8 cellular contexts compared by ENCODE assay signal in genomic region chr9:130445268-130445983, GRCh38. TPM values are rescaled to one million over a fixed set of nuclear protein-coding genes. Genes with fewer than 3 reads are reported as not detected.
A peak's percentile ranks its signal among the peaks of the same experiment; 100 is the strongest.
DNase-seq lines count a peak whose midpoint lies in the region; ATAC-seq, FAIRE-seq and TF ChIP-seq lines count a peak whose summit lies in the region.

No MANE protein-coding gene starts in this region.

- peak; percentile 6 to 13 for TF ChIP-seq POLR2A in adrenal gland (IDR thresholded peaks at IDR 0.05)
- no peak for TF ChIP-seq POLR2A in GM12891 (IDR thresholded peaks at IDR 0.05; ENCODE audit: low read depth, low read length)

- H3K36me3 Mint-ChIP-seq in activated CD4-positive, alpha-beta memory T cell treated with anti-CD3 and anti-CD28 coated beads for 36 hours: peaks cover 3% of the 10 kb centered on the region
- no peaks in the 10 kb centered on the region for H3K36me3 Mint-ChIP-seq in activated CD4-positive, alpha-beta memory T cell treated with anti-CD3 and anti-CD28 coated beads, Interleukin-2, amount 10 ng/mL, durations not matched to agents 7 days and 5 days (ENCODE audit: low read depth)
- H3K36me3 Mint-ChIP-seq in stimulated activated naive B cell treated with anti-CD40 and anti-IgM and Interleukin-4, amounts not matched to agents 10 μg/mL and 1 μg/mL and 100 μg/mL, for 72 hours: peaks cover 0 to 3% of the 10 kb centered on the region in 2 donors

- POLR2A ChIA-PET in activated CD4-positive, alpha-beta memory T cell treated with anti-CD3 and anti-CD28 coated beads for 36 hours (lab: Charles Lee): no interaction called here
- POLR2A ChIA-PET in activated CD4-positive, alpha-beta memory T cell treated with anti-CD3 and anti-CD28 coated beads, Interleukin-2, amount 10 ng/mL, durations not matched to agents 7 days and 5 days (lab: Charles Lee): no interaction called here

- H3K27me3 ChIP-seq in adrenal gland: no peaks in the 10 kb centered on the region

- peaks cover 9% of the 10 kb centered on the region for H3K4me1 Mint-ChIP-seq in activated CD4-positive, alpha-beta memory T cell treated with anti-CD3 and anti-CD28 coated beads for 36 hours (ENCODE audit: low read depth)
- H3K4me1 Mint-ChIP-seq in activated CD4-positive, alpha-beta memory T cell treated with anti-CD3 and anti-CD28 coated beads, Interleukin-2, amount 10 ng/mL, durations not matched to agents 7 days and 5 days: peaks cover 14% of the 10 kb centered on the region
- peaks cover 5 to 6% of the 10 kb centered on the region in 2 donors for H3K4me1 Mint-ChIP-seq in stimulated activated naive B cell treated with anti-CD40 and anti-IgM and Interleukin-4, amounts not matched to agents 10 μg/mL and 1 μg/mL and 100 μg/mL, for 72 hours

- TF ChIP-seq CTCF in adrenal gland (IDR thresholded peaks at IDR 0.05): no peak

- peak overlapping the region; percentile 34 to 98 (median 79) for H3K27ac ChIP-seq in adrenal gland

- H3K4me3 Mint-ChIP-seq in activated CD4-positive, alpha-beta memory T cell treated with anti-CD3 and anti-CD28 coated beads for 36 hours: peak overlapping the region; percentile 35
- H3K4me3 Mint-ChIP-seq in activated CD4-positive, alpha-beta memory T cell treated with anti-CD3 and anti-CD28 coated beads, Interleukin-2, amount 10 ng/mL, durations not matched to agents 7 days and 5 days: no peak overlapping the region
- peak overlapping the region; percentile 59 to 62 for H3K4me3 Mint-ChIP-seq in stimulated activated naive B cell treated with anti-CD40 and anti-IgM and Interleukin-4, amounts not matched to agents 10 μg/mL and 1 μg/mL and 100 μg/mL, for 72 hours

- intact Hi-C loops in activated CD4-positive, alpha-beta memory T cell treated with anti-CD3 and anti-CD28 coated beads for 36 hours (cut with micrococcal nuclease): no loop called here
- intact Hi-C loops in adrenal gland (cut with DNase I): no loop called here

- 8 to 67% (median 21%) methylated on average over 1 to 30 of the region's 30 CpGs for WGBS in adrenal gland, 4 donors

- CTCF ChIA-PET in activated CD4-positive, alpha-beta memory T cell treated with anti-CD3 and anti-CD28 coated beads for 36 hours (lab: Charles Lee): no interaction called here
- CTCF ChIA-PET in activated CD4-positive, alpha-beta memory T cell treated with anti-CD3 and anti-CD28 coated beads, Interleukin-2, amount 10 ng/mL, durations not matched to agents 7 days and 5 days (lab: Charles Lee): no interaction called here

- H3K9me3 Mint-ChIP-seq in activated CD4-positive, alpha-beta memory T cell treated with anti-CD3 and anti-CD28 coated beads for 36 hours: peaks cover 10% of the 10 kb centered on the region
- peaks cover 6% of the 10 kb centered on the region for H3K9me3 Mint-ChIP-seq in activated CD4-positive, alpha-beta memory T cell treated with anti-CD3 and anti-CD28 coated beads, Interleukin-2, amount 10 ng/mL, durations not matched to agents 7 days and 5 days
- peaks cover 4 to 5% of the 10 kb centered on the region in 2 donors for H3K9me3 Mint-ChIP-seq in stimulated activated naive B cell treated with anti-CD40 and anti-IgM and Interleukin-4, amounts not matched to agents 10 μg/mL and 1 μg/mL and 100 μg/mL, for 72 hours

- no peak for DNase-seq in activated CD4-positive, alpha-beta memory T cell treated with anti-CD3 and anti-CD28 coated beads for 36 hours
- DNase-seq in activated CD4-positive, alpha-beta memory T cell treated with anti-CD3 and anti-CD28 coated beads, Interleukin-2, amount 10 ng/mL, durations not matched to agents 7 days and 5 days: no peak
- DNase-seq in adrenal gland (peak in 6 of 7 donors; percentile 53 to 79 (median 68)), GM12891 (ENCODE audit: insufficient read length, low spot score) (no peak)
- no peak for DNase-seq in stimulated activated naive B cell treated with anti-CD40 and anti-IgM and Interleukin-4, amounts not matched to agents 10 μg/mL and 1 μg/mL and 100 μg/mL, for 72 hours

- ATAC-seq in stimulated activated naive B cell treated with anti-CD40 and anti-IgM and Interleukin-4, amounts not matched to agents 10 μg/mL and 1 μg/mL and 100 μg/mL, for 72 hours (replicated peaks): no peak
- ATAC-seq in HG02973 (IDR thresholded peaks at IDR 0.05; ENCODE audit: unreplicated experiment): no peak
- no peak for ATAC-seq in HG03108 (IDR thresholded peaks at IDR 0.05; ENCODE audit: unreplicated experiment)

- no peaks in the 10 kb centered on the region for H3K9me3 ChIP-seq in adrenal gland (replicated peaks in 1 of 3)
- H3K9me3 ChIP-seq in iPS-18c (ENCODE audit: control insufficient read depth, insufficient read depth, low read length): no peaks in the 10 kb centered on the region

- H3K4me1 ChIP-seq in adrenal gland (replicated peaks in 1 of 2): peaks cover 40 to 48% of the 10 kb centered on the region in 2 donors

- H3K27ac Mint-ChIP-seq in activated CD4-positive, alpha-beta memory T cell treated with anti-CD3 and anti-CD28 coated beads for 36 hours: no peak overlapping the region
- no peak overlapping the region for H3K27ac Mint-ChIP-seq in activated CD4-positive, alpha-beta memory T cell treated with anti-CD3 and anti-CD28 coated beads, Interleukin-2, amount 10 ng/mL, durations not matched to agents 7 days and 5 days
- H3K27ac Mint-ChIP-seq in stimulated activated naive B cell treated with anti-CD40 and anti-IgM and Interleukin-4, amounts not matched to agents 10 μg/mL and 1 μg/mL and 100 μg/mL, for 72 hours: no peak overlapping the region

- no peaks in the 10 kb centered on the region for H3K36me3 ChIP-seq in adrenal gland (replicated peaks in 1 of 2)

- peak overlapping the region in 2 of 4 donors; percentile 51 to 73 for H3K4me3 ChIP-seq in adrenal gland
- peak overlapping the region; percentile 73 for H3K4me3 ChIP-seq in iPS-18c (ENCODE audit: insufficient read depth, low read depth, low read length)

- H3K27me3 Mint-ChIP-seq in activated CD4-positive, alpha-beta memory T cell treated with anti-CD3 and anti-CD28 coated beads for 36 hours: peaks cover 31% of the 10 kb centered on the region
- H3K27me3 Mint-ChIP-seq in activated CD4-positive, alpha-beta memory T cell treated with anti-CD3 and anti-CD28 coated beads, Interleukin-2, amount 10 ng/mL, durations not matched to agents 7 days and 5 days: peaks cover 19% of the 10 kb centered on the region
- peaks cover 37 to 71% of the 10 kb centered on the region in 2 donors for H3K27me3 Mint-ChIP-seq in stimulated activated naive B cell treated with anti-CD40 and anti-IgM and Interleukin-4, amounts not matched to agents 10 μg/mL and 1 μg/mL and 100 μg/mL, for 72 hours

- FAIRE-seq in GM12891 (lab: Jason Lieb, UNC): no peak

TF ChIP-seq in GM12891, 5 proteins besides CTCF, POLR2A, EP300 and RAD21:
- no peak for TF ChIP-seq TAF1 (IDR thresholded peaks at IDR 0.05; ENCODE audit: low read depth, low read length)
- no peak for TF ChIP-seq PAX5 (IDR thresholded peaks at IDR 0.05; ENCODE audit: insufficient read depth, low read length, severe bottlenecking)
- TF ChIP-seq SPI1 (IDR thresholded peaks at IDR 0.05; ENCODE audit: low read depth, low read length): no peak
- TF ChIP-seq POLR2AphosphoS5 (IDR thresholded peaks at IDR 0.05; ENCODE audit: low read depth, low read length): no peak
- TF ChIP-seq POU2F2 (IDR thresholded peaks at IDR 0.05; ENCODE audit: low read depth, low read length): no peak

RNA-seq across cellular contexts. Expression of gene ASS1, which starts 0.7 kb away (rescaled TPM):
- 1 to 10 TPM; 5.4 to 6.3 TPM for total RNA-seq in activated CD4-positive, alpha-beta memory T cell treated with anti-CD3 and anti-CD28 coated beads for 36 hours
- 10 to 100 TPM in 1 of 2 experiments, 1 to 10 TPM in 1; 8.6 to 10.1 TPM for total RNA-seq in activated CD4-positive, alpha-beta memory T cell treated with anti-CD3 and anti-CD28 coated beads, Interleukin-2, amount 10 ng/mL, durations not matched to agents 7 days and 5 days
- total RNA-seq in adrenal gland: 100 to 1,000 TPM; 129 to 357 (median 232) TPM
- polyA plus RNA-seq in adrenal gland: 100 to 1,000 TPM; 122 to 438 (median 433) TPM
- 1.1 TPM for polyA plus RNA-seq in GM12891 (2012; ENCODE audit: low read depth, missing spikeins)

Comparison
In these comparisons a context has a peak if more than half of its experiments do, and no peak if none do; other contexts are left out.
1. DNase-seq: peak in adrenal gland (6 of 7); none in activated CD4-positive, alpha-beta memory T cell treated with anti-CD3 and anti-CD28 coated beads for 36 hours (single experiment), activated CD4-positive, alpha-beta memory T cell treated with anti-CD3 and anti-CD28 coated beads, Interleukin-2, amount 10 ng/mL, durations not matched to agents 7 days and 5 days (single experiment), stimulated activated naive B cell treated with anti-CD40 and anti-IgM and Interleukin-4, amounts not matched to agents 10 μg/mL and 1 μg/mL and 100 μg/mL, for 72 hours (single experiment) and GM12891 (single experiment).
2. RNA of gene ASS1, which starts 0.7 kb away (total RNA-seq): 129 to 357 TPM in adrenal gland; 8.6 to 10.1 TPM in activated CD4-positive, alpha-beta memory T cell treated with anti-CD3 and anti-CD28 coated beads, Interleukin-2, amount 10 ng/mL, durations not matched to agents 7 days and 5 days and 5.4 to 6.3 TPM in activated CD4-positive, alpha-beta memory T cell treated with anti-CD3 and anti-CD28 coated beads for 36 hours; every median in the first group is over 10 times any median in the second.